18 cellular contexts compared by ENCODE assay signal in the genomic region with DNA sequence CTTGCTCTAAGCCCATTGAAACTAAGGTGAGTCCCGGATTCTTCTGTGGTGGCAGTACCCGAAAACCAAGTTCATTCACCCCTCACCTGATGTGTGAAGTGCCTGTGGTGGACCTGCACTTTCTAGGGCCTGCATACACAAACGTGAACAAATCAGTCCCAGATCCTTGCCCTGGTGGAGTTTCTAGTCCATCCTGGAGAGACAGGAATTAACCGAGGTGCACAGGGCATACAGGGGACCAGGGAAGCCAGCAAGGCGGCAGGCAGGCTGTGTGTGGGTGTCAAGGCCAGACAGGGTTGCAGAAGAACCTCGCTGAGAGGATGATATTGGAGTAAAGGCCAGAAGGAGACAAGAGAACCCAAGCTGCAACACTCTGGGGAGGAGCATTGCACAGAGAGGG.
DNase-seq lines count a peak whose midpoint lies in the region; ATAC-seq and TF ChIP-seq lines count a peak whose summit lies in the region.
"Had no signal": no experiment of that assay in that cellular context is flagged by ENCODE, and none has a peak within 500 bp of the region (broad histone marks: within the 10 kb centered on the region; RNA-seq: fewer than 3 reads in every experiment).

No MANE protein-coding gene starts in this region.

- no peaks in the 10 kb centered on the region for H4K20me1 ChIP-seq in IMR-90 (ENCODE audit: insufficient read depth, low read length)
- H4K20me1 ChIP-seq: BLaER1 had no signal

- H4K5ac ChIP-seq in IMR-90 (ENCODE audit: low read depth, low read length) = no peak overlapping the region

- POLR2A ChIA-PET in IMR-90 (lab: Charles Lee; ENCODE audit: unreplicated experiment) = no interaction called here

- no peak overlapping the region for H2AK9ac ChIP-seq in IMR-90 (replicated peaks; ENCODE audit: low read depth, low read length, poor library complexity)

- no peak for TF ChIP-seq POLR2A in IMR-90 (IDR thresholded peaks at IDR 0.05; ENCODE audit: low read depth, low read length)
- no peak for TF ChIP-seq POLR2A in stomach (IDR thresholded peaks at IDR 0.05)

- TF ChIP-seq CTCF in IMR-90 (conservative IDR thresholded peaks at IDR 0.05; ENCODE audit: low read depth, low read length) = no peak
- no peak for TF ChIP-seq CTCF in VCaP (conservative IDR thresholded peaks at IDR 0.05)
- TF ChIP-seq CTCF in stomach (IDR thresholded peaks at IDR 0.05) = no peak

- peak overlapping the region; percentile 38 for H2AFZ ChIP-seq in IMR-90 (replicated peaks; ENCODE audit: low read length, poor library complexity)

- WGBS in IMR-90 (ENCODE audit: extremely low coverage in 2 of 2, insufficient read length in 1 of 2), 2 experiments = 73% methylated on average over 4 of the region's 6 CpGs; no CpG with 5 or more reads in 1 of the 2 experiments
- WGBS in stomach, 5 donors = 86 to 89% (median 89%) methylated on average over 6 of the region's 6 CpGs

- no peak overlapping the region for H2BK15ac ChIP-seq in IMR-90 (ENCODE audit: low read depth, low read length)

- in situ Hi-C loops in IMR-90 (cut with MboI; ENCODE audit: low sequenced_read_pairs) = no loop called here

- H3K56ac ChIP-seq in IMR-90 (ENCODE audit: extremely low read depth, insufficient read depth, low read length) = no peak overlapping the region

- H3K79me1 ChIP-seq in IMR-90 (ENCODE audit: low read depth in 1 of 2, low read length in 2 of 2) = no peaks in the 10 kb centered on the region

- H3K4me1 ChIP-seq in IMR-90 (ENCODE audit: control insufficient read depth, insufficient read depth, low read length) = no peaks in the 10 kb centered on the region
- H3K4me1 ChIP-seq in stomach = no peaks in the 10 kb centered on the region
- H3K4me1 ChIP-seq: BE2C, BLaER1, Caco-2 had no signal

- H2AK5ac ChIP-seq in IMR-90 (ENCODE audit: low read depth, low read length) = no peak overlapping the region

- no peak for TF ChIP-seq EP300 in stomach (IDR thresholded peaks at IDR 0.05)

- no peak overlapping the region for H3K4me2 ChIP-seq in IMR-90 (ENCODE audit: low read depth, low read length)
- H3K4me2 ChIP-seq: BLaER1 had no signal

- H3K27ac ChIP-seq in IMR-90 (ENCODE audit: insufficient read depth, low read length) (no peak overlapping the region), VCaP (peak overlapping the region; percentile 40), stomach (no peak overlapping the region)
- H3K27ac ChIP-seq: BLaER1 had no signal

- CTCF ChIA-PET in IMR-90 (lab: Yijun Ruan, JAX) = no interaction called here

- H3K23ac ChIP-seq in IMR-90 (ENCODE audit: low read depth, low read length) = no peak overlapping the region

- H3K9me3 ChIP-seq in IMR-90 (ENCODE audit: control insufficient read depth, insufficient read depth, low read length) (no peaks in the 10 kb centered on the region), stomach (peaks cover 0 to 2% (median 0%) of the 10 kb centered on the region in 4 donors)
- H3K9me3 ChIP-seq: BE2C, Caco-2 had no signal

- no peak for TF ChIP-seq RAD21 in IMR-90 (IDR thresholded peaks at IDR 0.05; ENCODE audit: low read length)

- no peaks in the 10 kb centered on the region for H3K36me3 ChIP-seq in IMR-90 (ENCODE audit: control insufficient read depth, insufficient read depth, low read length)
- H3K36me3 ChIP-seq in stomach = no peaks in the 10 kb centered on the region
- H3K36me3 ChIP-seq: BE2C, BLaER1 had no signal

- ATAC-seq in IMR-90 (ENCODE audit: low read depth) (no peak), HG02588 (IDR thresholded peaks at IDR 0.05; ENCODE audit: unreplicated experiment) (no peak), HG02840 (IDR thresholded peaks at IDR 0.05; ENCODE audit: low FRiP score, unreplicated experiment) (no peak)
- ATAC-seq: CD8-positive, alpha-beta T cell had no signal

- DNase-seq in IMR-90 (no peak), mesenteric fat pad (ENCODE audit: low spot score) (peak; percentile 77), stomach (no peak), GM19238 (ENCODE audit: insufficient read length, low spot score) (no peak)
- DNase-seq: 8988T; ACHN; BE2C; C1 segment of cervical spinal cord; Caco-2; Calu3; CD4-positive, alpha-beta T cell; CD8-positive, alpha-beta T cell; DMS79 treated with DMSO at 0.1 percent for 48 hours; GF-D8 had no signal

- H4K8ac ChIP-seq in IMR-90 (ENCODE audit: low read depth in 2 of 2, low read length in 2 of 2) = no peak overlapping the region

- no peak overlapping the region for H3K9ac ChIP-seq in IMR-90 (ENCODE audit: low read depth, low read length)
- H3K9ac ChIP-seq: BLaER1 had no signal

- no TSS peak for BruUV-seq in IMR-90 (replicated peaks; lab: Mats Ljungman, UMichigan)

- H3K27me3 ChIP-seq in IMR-90 (ENCODE audit: control insufficient read depth, insufficient read depth, low read length) (peaks cover 1% of the 10 kb centered on the region; the same call in 1 of the 2 replicates), stomach (no peaks in the 10 kb centered on the region)
- H3K27me3 ChIP-seq: BE2C, BLaER1 had no signal

- no peak overlapping the region for H2BK20ac ChIP-seq in IMR-90 (ENCODE audit: low read depth, low read length)

- dilution Hi-C loops in IMR-90 (cut with HindIII; ENCODE audit: low sequenced_read_pairs, unreplicated experiment) = no loop called here

- H2BK120ac ChIP-seq in IMR-90 (ENCODE audit: low read depth, low read length) = no peak overlapping the region

- no peak overlapping the region for H3K14ac ChIP-seq in IMR-90 (replicated peaks; ENCODE audit: low read depth, low read length)

- no peak overlapping the region for H4K91ac ChIP-seq in IMR-90 (ENCODE audit: insufficient read depth, low read depth, low read length)

- no peak overlapping the region for H2BK5ac ChIP-seq in IMR-90 (ENCODE audit: low read depth, low read length, poor library complexity, severe bottlenecking)

- no peak overlapping the region for H3K18ac ChIP-seq in IMR-90 (ENCODE audit: low read depth, low read length)

- intact Hi-C loops in IMR-90 (cut with micrococcal nuclease) (no loop called here), stomach (cut with DNase I; ENCODE audit: low total_unique reads) (no loop called here)

- H3K9me1 ChIP-seq in IMR-90 (ENCODE audit: insufficient read depth, low read length) = no peaks in the 10 kb centered on the region

- H3K4ac ChIP-seq in IMR-90 (ENCODE audit: low read depth, low read length) = no peak overlapping the region

- no peak overlapping the region for H3K4me3 ChIP-seq in IMR-90 (ENCODE audit: insufficient read depth, low read depth, low read length)
- H3K4me3 ChIP-seq in stomach = no peak overlapping the region
- H3K4me3 ChIP-seq: BLaER1 had no signal

TF ChIP-seq in IMR-90, 13 proteins besides CTCF, POLR2A, EP300 and RAD21:
- TF ChIP-seq MXI1 (IDR thresholded peaks at IDR 0.05; ENCODE audit: borderline replicate concordance, low read depth, low read length) = no peak
- TF ChIP-seq CEBPB (IDR thresholded peaks at IDR 0.05; ENCODE audit: low read depth, low read length) = no peak
- TF ChIP-seq FOS (IDR thresholded peaks at IDR 0.05; ENCODE audit: low read depth, low read length) = no peak
- no peak for TF ChIP-seq SMC3 (IDR thresholded peaks at IDR 0.05; ENCODE audit: low read depth, low read length)
- TF ChIP-seq CHD1 (IDR thresholded peaks at IDR 0.05; ENCODE audit: low read depth, low read length) = no peak
- TF ChIP-seq MAFK (IDR thresholded peaks at IDR 0.05; ENCODE audit: low read depth, low read length) = no peak
- TF ChIP-seq RCOR1 (IDR thresholded peaks at IDR 0.05; ENCODE audit: insufficient replicate concordance, low read length) = no peak
- no peak for TF ChIP-seq BHLHE40 (IDR thresholded peaks at IDR 0.05; ENCODE audit: low read depth, low read length)
- TF ChIP-seq, protein P1, sequence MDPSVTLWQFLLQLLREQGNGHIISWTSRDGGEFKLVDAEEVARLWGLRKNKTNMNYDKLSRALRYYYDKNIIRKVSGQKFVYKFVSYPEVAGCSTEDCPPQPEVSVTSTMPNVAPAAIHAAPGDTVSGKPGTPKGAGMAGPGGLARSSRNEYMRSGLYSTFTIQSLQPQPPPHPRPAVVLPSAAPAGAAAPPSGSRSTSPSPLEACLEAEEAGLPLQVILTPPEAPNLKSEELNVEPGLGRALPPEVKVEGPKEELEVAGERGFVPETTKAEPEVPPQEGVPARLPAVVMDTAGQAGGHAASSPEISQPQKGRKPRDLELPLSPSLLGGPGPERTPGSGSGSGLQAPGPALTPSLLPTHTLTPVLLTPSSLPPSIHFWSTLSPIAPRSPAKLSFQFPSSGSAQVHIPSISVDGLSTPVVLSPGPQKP (IDR thresholded peaks at IDR 0.05; ENCODE audit: borderline replicate concordance, low read depth, low read length) = no peak
- no peak for TF ChIP-seq USF2 (IDR thresholded peaks at IDR 0.05; ENCODE audit: low read depth, low read length)
- no peak for TF ChIP-seq NFE2L2 (IDR thresholded peaks at IDR 0.05; ENCODE audit: low read depth, low read length)
- no peak for TF ChIP-seq MAZ (IDR thresholded peaks at IDR 0.05; ENCODE audit: borderline replicate concordance, low read depth, low read length)
